Comparison of ENCODE assay signal across 31 cellular contexts in genomic region chr7:110612680-110613079, GRCh38.
"Had no signal": no experiment of that assay in that cellular context is flagged by ENCODE, and none has a peak within 500 bp of the region (broad histone marks: within the 10 kb centered on the region; RNA-seq: fewer than 3 reads in every experiment).

No MANE protein-coding gene starts in this region.

- H3K9me3 ChIP-seq: MG63, Peyer's patch had no signal

- DNase-seq: activated CD4-positive, alpha-beta memory T cell treated with anti-CD3 and anti-CD28 coated beads, Interleukin-2, amount 10 ng/mL, durations not matched to agents 7 days and 5 days; activated CD4-positive, alpha-beta T cell treated with anti-CD3 and anti-CD28 coated beads for 1 hour; activated CD4-positive, alpha-beta T cell treated with anti-CD3 and anti-CD28 coated beads for 48 hours; activated CD4-positive, CD25-positive, alpha-beta regulatory T cell; activated CD8-positive, alpha-beta memory T cell treated with anti-CD3 and anti-CD28 coated beads for 24 hours; activated CD8-positive, alpha-beta memory T cell treated with anti-CD3 and anti-CD28 coated beads, Interleukin-2, amount 10 ng/mL, durations not matched to agents 7 days and 5 days; activated CD8-positive, alpha-beta memory T cell treated with anti-CD3 and anti-CD28 coated beads, Interleukin-2, amount 50 U/mL, for 48 hours; activated effector memory CD4-positive, alpha-beta T cell treated with Interleukin-2 at 50 U/mL for 16 hours; activated naive CD4-positive, alpha-beta T cell treated with anti-CD3 and anti-CD28 coated beads, Interleukin-2, amount 10 ng/mL, durations not matched to agents 7 days and 5 days; activated naive CD8-positive, alpha-beta T cell treated with anti-CD3 and anti-CD28 coated beads, Interleukin-2, amount 50 U/mL, for 24 hours; activated T-cell treated with anti-CD3 and anti-CD28 coated beads, Interleukin-2, amount 50 U/mL, for 48 hours; anterior cingulate cortex; KG1; MG63; NCI-H1092; NCI-H1436 treated with DMSO at 0.1 percent for 48 hours; NCI-H1694 treated with DMSO at 0.1 percent for 48 hours; NCI-H2029 treated with DMSO at 0.1 percent for 48 hours; NCI-H2107; NCI-H446 treated with DMSO at 0.1 percent for 48 hours; NCI-H524; NK-92 treated with Interleukin-12 subunit alpha and Interleukin-12 subunit beta, amount 100 ng/mL, for 24 hours; PC-3; Peyer's patch; SW 1271; T-helper 1 cell; T-helper 2 cell; T-helper 9 cell; WERI-Rb-1 had no signal

- H3K27ac ChIP-seq: cardiac muscle cell, Peyer's patch, RWPE1, WERI-Rb-1 had no signal

- H3K27me3 ChIP-seq: cardiac muscle cell, MG63, Peyer's patch had no signal

- H3K4me3 ChIP-seq: cardiac muscle cell, MG63, Peyer's patch had no signal

- H3K36me3 ChIP-seq: cardiac muscle cell, MG63, Peyer's patch, WERI-Rb-1 had no signal

- H3K4me1 ChIP-seq: Peyer's patch had no signal
